2 cellular contexts compared by ENCODE assay signal in genomic region chr4:38989487-38989886, GRCh38.
TF ChIP-seq lines count a peak whose summit lies in the region.

No MANE protein-coding gene starts in this region.

TF ChIP-seq in SK-N-SH, 30 proteins besides CTCF, POLR2A, EP300 and RAD21 (continued from another document):
- TF ChIP-seq USF1 (IDR thresholded peaks at IDR 0.05; ENCODE audit: borderline replicate concordance, low read depth): no peak

TF ChIP-seq in SK-N-SH treated with all-trans-retinoic acid at 6 μM for 48 hours, 23 proteins besides CTCF, POLR2A, EP300 and RAD21 (continued from another document):
- no peak for TF ChIP-seq TCF4 (CRISPR knock-in tag; IDR thresholded peaks at IDR 0.05; ENCODE audit: borderline replicate concordance)
- TF ChIP-seq CREB5 (CRISPR knock-in tag; IDR thresholded peaks at IDR 0.05; ENCODE audit: low read depth): no peak
- TF ChIP-seq POU6F1 (CRISPR knock-in tag; IDR thresholded peaks at IDR 0.05; ENCODE audit: borderline replicate concordance, low read depth): no peak
- no peak for TF ChIP-seq ZNF70 (CRISPR knock-in tag; IDR thresholded peaks at IDR 0.05)
- no peak for TF ChIP-seq PPARA (CRISPR knock-in tag; IDR thresholded peaks at IDR 0.05; ENCODE audit: borderline replicate concordance)
- TF ChIP-seq ZC3H10 (CRISPR knock-in tag; IDR thresholded peaks at IDR 0.05): no peak
- TF ChIP-seq BACH2 (CRISPR knock-in tag; IDR thresholded peaks at IDR 0.05; ENCODE audit: borderline replicate concordance): no peak
- TF ChIP-seq ISL1 (CRISPR knock-in tag; IDR thresholded peaks at IDR 0.05): no peak
- no peak for TF ChIP-seq GLIS3 (CRISPR knock-in tag; IDR thresholded peaks at IDR 0.05)
- TF ChIP-seq OSR1 (CRISPR knock-in tag; IDR thresholded peaks at IDR 0.05): no peak
- no peak for TF ChIP-seq ARNTL (CRISPR knock-in tag; IDR thresholded peaks at IDR 0.05; ENCODE audit: borderline replicate concordance, low read depth)
- no peak for TF ChIP-seq ESRRG (CRISPR knock-in tag; IDR thresholded peaks at IDR 0.05)
- TF ChIP-seq TOX (CRISPR knock-in tag; IDR thresholded peaks at IDR 0.05; ENCODE audit: borderline replicate concordance): no peak
